Comparison of ENCODE assay signal across 8 cellular contexts in the genomic region with DNA sequence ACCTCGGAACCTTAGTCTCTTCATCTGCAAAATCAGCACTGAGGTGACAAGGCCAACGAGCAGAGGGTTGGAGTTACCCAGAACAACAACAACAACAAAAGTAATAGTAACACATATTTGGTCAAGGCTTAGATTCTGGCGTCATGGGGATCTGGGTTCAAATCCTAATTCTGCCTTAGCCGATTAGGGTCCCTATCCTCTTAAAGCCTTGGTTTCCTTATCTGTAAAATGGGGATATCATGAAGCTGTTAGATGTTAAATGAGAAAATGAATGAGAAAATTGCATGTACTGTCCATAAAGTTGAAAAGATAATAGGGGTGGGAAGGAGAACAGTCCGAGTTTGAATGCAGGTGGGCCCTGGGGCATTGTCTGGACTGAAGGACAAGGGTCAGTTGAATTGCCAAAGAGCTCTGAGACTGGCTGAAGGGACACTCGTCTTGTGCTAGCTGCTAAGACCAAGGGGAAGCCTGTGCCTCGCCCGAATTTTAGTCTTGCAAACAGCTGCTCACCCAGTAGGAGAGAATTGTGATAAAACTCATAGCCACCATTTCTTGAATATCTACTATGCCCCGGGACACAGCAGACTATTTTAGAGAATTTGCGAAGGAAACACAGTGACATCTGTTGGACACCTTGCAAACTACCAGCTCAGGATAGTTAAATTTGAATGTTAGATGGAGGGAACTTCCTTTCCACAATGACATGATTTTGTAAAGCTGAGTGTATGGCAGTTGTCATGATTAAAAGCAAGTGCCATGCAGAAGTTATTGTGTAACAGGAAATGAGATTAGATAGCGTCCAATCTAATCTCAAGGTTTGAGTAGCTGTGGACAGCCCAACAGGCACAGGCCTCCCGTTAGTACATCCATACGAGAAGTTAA. TPM values are rescaled to one million over a fixed set of nuclear protein-coding genes. Genes with fewer than 3 reads are reported as not detected.
DNase-seq lines count a peak whose midpoint lies in the region; ATAC-seq and TF ChIP-seq lines count a peak whose summit lies in the region.

No MANE protein-coding gene starts in this region.

- H3K4me3 ChIP-seq in AG04450 (ENCODE audit: low read depth, low read length) (no peak overlapping the region), choroid plexus epithelial cell (ENCODE audit: low read depth, low read length) (no peak overlapping the region), liver (ENCODE audit: low read depth in 1 of 3, low read length in 3 of 3) (no peak overlapping the region), upper lobe of right lung (no peak overlapping the region)

- peaks cover 3 to 13% (median 9%) of the 10 kb centered on the region in 4 donors for H3K36me3 ChIP-seq in liver (ENCODE audit: control insufficient read depth in 4 of 4, insufficient read depth in 3 of 4, low read depth in 1 of 4, low read length in 3 of 4)
- H3K36me3 ChIP-seq in upper lobe of right lung = no peaks in the 10 kb centered on the region

- peak; percentile 79 to 84 for TF ChIP-seq RAD21 in liver (IDR thresholded peaks at IDR 0.05)

- H3K27ac ChIP-seq in AG04450 (ENCODE audit: low read depth, low read length) = no peak overlapping the region
- H3K27ac ChIP-seq in liver (ENCODE audit: low read depth in 1 of 2, low read length in 2 of 2) = no peak overlapping the region
- H3K27ac ChIP-seq in upper lobe of right lung = no peak overlapping the region

- TF ChIP-seq CTCF in AG04450 (IDR thresholded peaks at IDR 0.05; ENCODE audit: low read depth, low read length) (peak; percentile 82), GM12873 (IDR thresholded peaks at IDR 0.05; ENCODE audit: insufficient read depth, low read depth, low read length, missing control alignments) (peak; percentile 76), choroid plexus epithelial cell (conservative IDR thresholded peaks at IDR 0.05; ENCODE audit: low read depth, low read length) (peak; percentile 78), liver (IDR thresholded peaks at IDR 0.05; ENCODE audit: low read depth, low read length, missing input control) (peak; percentile 69), upper lobe of right lung (IDR thresholded peaks at IDR 0.05) (peak; percentile 71)

- H3K4me1 ChIP-seq in liver (ENCODE audit: control insufficient read depth in 4 of 4, insufficient read depth in 4 of 4, low read length in 3 of 4) (peaks cover 0 to 51% (median 24%) of the 10 kb centered on the region in 4 donors), upper lobe of right lung (no peaks in the 10 kb centered on the region)

- DNase-seq in AG04450 (ENCODE audit: low read depth, low spot score) (peak; percentile 45), NCI-H1436 treated with DMSO at 0.1 percent for 48 hours (lab: John Stamatoyannopoulos, UW) (peak; percentile 9), SW 1271 (lab: John Stamatoyannopoulos, UW) (peak; percentile 38 to 81), choroid plexus epithelial cell (ENCODE audit: low read depth) (peak; percentile 79), upper lobe of right lung (no peak)

- H3K9me3 ChIP-seq in AG04450 (ENCODE audit: control insufficient read depth, insufficient read depth, low read length) = no peaks in the 10 kb centered on the region
- no peaks in the 10 kb centered on the region for H3K9me3 ChIP-seq in liver (ENCODE audit: control insufficient read depth in 4 of 4, low read length in 3 of 4)
- H3K9me3 ChIP-seq in upper lobe of right lung = no peaks in the 10 kb centered on the region

- intact Hi-C loops in upper lobe of right lung (cut with DNase I) = no loop called here

- H3K27me3 ChIP-seq in AG04450 (ENCODE audit: control insufficient read depth, insufficient read depth, low read length) (peaks cover 11% of the 10 kb centered on the region), liver (ENCODE audit: control insufficient read depth in 4 of 4, insufficient read depth in 4 of 4, low read length in 3 of 4) (no peaks in the 10 kb centered on the region), upper lobe of right lung (no peaks in the 10 kb centered on the region)

- WGBS in liver = 32% methylated on average over 13 of the region's 13 CpGs

- POLR2A ChIA-PET in AG04450 (lab: Yijun Ruan, JAX) = interaction anchor here (1.1 kb wide), 1 partner anchor 390 kb away, joined by 5 read pairs; the partner anchor contains the start of gene POP5

- ATAC-seq in upper lobe of right lung = peak; percentile 86
- ATAC-seq in GM18502 (IDR thresholded peaks at IDR 0.05; ENCODE audit: poor library complexity, unreplicated experiment) = no peak

- CTCF ChIA-PET in AG04450 (lab: Charles Lee) = interaction anchor here (0.5 to 5.8 kb wide), 46 partner anchors 9 to 1257 kb away, joined by 3 to 94 read pairs (median 4); partner anchors contain the start of genes ACADS and POP5

- no peak overlapping the region for H3K9ac ChIP-seq in liver (ENCODE audit: low read depth in 1 of 2, low read length in 2 of 2)

TF ChIP-seq in liver, 16 proteins besides CTCF, POLR2A, EP300 and RAD21:
- TF ChIP-seq TAF1 (conservative IDR thresholded peaks at IDR 0.05) (no peak), HNF4G (IDR thresholded peaks at IDR 0.05) (no peak), RXRA (IDR thresholded peaks at IDR 0.05) (no peak), EGR1 (IDR thresholded peaks at IDR 0.05; ENCODE audit: low read depth in 2 of 2) (no peak), GABPA (IDR thresholded peaks at IDR 0.05 in 1 of 2, conservative IDR thresholded peaks at IDR 0.05 in 1 of 2) (peak in 1 of 2 donors; percentile 32), SP1 (IDR thresholded peaks at IDR 0.05) (no peak), FOXA1 (IDR thresholded peaks at IDR 0.05) (no peak), JUND (IDR thresholded peaks at IDR 0.05) (no peak), NR2F2 (IDR thresholded peaks at IDR 0.05) (no peak), YY1 (IDR thresholded peaks at IDR 0.05) (peak; percentile 21), FOXA2 (IDR thresholded peaks at IDR 0.05) (no peak), HNF4A (conservative IDR thresholded peaks at IDR 0.05) (peak; percentile 26 to 53)
- TF ChIP-seq, protein P1, sequence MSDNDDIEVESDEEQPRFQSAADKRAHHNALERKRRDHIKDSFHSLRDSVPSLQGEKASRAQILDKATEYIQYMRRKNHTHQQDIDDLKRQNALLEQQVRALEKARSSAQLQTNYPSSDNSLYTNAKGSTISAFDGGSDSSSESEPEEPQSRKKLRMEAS (IDR thresholded peaks at IDR 0.05) = no peak
- TF ChIP-seq, protein P2, sequence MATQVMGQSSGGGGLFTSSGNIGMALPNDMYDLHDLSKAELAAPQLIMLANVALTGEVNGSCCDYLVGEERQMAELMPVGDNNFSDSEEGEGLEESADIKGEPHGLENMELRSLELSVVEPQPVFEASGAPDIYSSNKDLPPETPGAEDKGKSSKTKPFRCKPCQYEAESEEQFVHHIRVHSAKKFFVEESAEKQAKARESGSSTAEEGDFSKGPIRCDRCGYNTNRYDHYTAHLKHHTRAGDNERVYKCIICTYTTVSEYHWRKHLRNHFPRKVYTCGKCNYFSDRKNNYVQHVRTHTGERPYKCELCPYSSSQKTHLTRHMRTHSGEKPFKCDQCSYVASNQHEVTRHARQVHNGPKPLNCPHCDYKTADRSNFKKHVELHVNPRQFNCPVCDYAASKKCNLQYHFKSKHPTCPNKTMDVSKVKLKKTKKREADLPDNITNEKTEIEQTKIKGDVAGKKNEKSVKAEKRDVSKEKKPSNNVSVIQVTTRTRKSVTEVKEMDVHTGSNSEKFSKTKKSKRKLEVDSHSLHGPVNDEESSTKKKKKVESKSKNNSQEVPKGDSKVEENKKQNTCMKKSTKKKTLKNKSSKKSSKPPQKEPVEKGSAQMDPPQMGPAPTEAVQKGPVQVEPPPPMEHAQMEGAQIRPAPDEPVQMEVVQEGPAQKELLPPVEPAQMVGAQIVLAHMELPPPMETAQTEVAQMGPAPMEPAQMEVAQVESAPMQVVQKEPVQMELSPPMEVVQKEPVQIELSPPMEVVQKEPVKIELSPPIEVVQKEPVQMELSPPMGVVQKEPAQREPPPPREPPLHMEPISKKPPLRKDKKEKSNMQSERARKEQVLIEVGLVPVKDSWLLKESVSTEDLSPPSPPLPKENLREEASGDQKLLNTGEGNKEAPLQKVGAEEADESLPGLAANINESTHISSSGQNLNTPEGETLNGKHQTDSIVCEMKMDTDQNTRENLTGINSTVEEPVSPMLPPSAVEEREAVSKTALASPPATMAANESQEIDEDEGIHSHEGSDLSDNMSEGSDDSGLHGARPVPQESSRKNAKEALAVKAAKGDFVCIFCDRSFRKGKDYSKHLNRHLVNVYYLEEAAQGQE (IDR thresholded peaks at IDR 0.05) = no peak
- TF ChIP-seq, protein P3, sequence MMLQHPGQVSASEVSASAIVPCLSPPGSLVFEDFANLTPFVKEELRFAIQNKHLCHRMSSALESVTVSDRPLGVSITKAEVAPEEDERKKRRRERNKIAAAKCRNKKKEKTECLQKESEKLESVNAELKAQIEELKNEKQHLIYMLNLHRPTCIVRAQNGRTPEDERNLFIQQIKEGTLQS (IDR thresholded peaks at IDR 0.05) = no peak
- TF ChIP-seq, protein P4, sequence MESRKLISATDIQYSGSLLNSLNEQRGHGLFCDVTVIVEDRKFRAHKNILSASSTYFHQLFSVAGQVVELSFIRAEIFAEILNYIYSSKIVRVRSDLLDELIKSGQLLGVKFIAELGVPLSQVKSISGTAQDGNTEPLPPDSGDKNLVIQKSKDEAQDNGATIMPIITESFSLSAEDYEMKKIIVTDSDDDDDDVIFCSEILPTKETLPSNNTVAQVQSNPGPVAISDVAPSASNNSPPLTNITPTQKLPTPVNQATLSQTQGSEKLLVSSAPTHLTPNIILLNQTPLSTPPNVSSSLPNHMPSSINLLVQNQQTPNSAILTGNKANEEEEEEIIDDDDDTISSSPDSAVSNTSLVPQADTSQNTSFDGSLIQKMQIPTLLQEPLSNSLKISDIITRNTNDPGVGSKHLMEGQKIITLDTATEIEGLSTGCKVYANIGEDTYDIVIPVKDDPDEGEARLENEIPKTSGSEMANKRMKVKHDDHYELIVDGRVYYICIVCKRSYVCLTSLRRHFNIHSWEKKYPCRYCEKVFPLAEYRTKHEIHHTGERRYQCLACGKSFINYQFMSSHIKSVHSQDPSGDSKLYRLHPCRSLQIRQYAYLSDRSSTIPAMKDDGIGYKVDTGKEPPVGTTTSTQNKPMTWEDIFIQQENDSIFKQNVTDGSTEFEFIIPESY (IDR thresholded peaks at IDR 0.05) = no peak
TF ChIP-seq in liver: peak in this region for 3.

RNA-seq across cellular contexts. Expression of gene HNF1A, which starts 6.8 kb away (rescaled TPM):
- polyA plus RNA-seq in AG04450 (2011; rRNA removed) = not detected in 2 replicates
- not detected in 2 replicates for polyA minus RNA-seq in AG04450 (2011; rRNA and poly(A)+ RNA removed)
- total RNA-seq in liver = 10 to 100 TPM in 1 of 2 donors, 1 to 10 TPM in 1; 8.3 to 12.8 TPM
- polyA plus RNA-seq in liver = 10 to 100 TPM in 1 of 2 donors, 1 to 10 TPM in 1; 8.2 to 19.8 TPM
- not detected for total RNA-seq in upper lobe of right lung

RNA-seq across cellular contexts. Expression of gene C12orf43, which starts 44.7 kb away (rescaled TPM):
- 13.6 and 13.8 TPM in 2 replicates for polyA plus RNA-seq in AG04450 (2011; rRNA removed)
- 7.1 and 7.6 TPM in 2 replicates for polyA minus RNA-seq in AG04450 (2011; rRNA and poly(A)+ RNA removed)
- 1 to 10 TPM; 6.8 to 7.3 TPM for total RNA-seq in liver
- 1 to 10 TPM; 7.8 to 8.2 TPM for polyA plus RNA-seq in liver
- total RNA-seq in upper lobe of right lung = 15.5 TPM
